10 cellular contexts compared by ENCODE assay signal in genomic region chr6:26336355-26337198, GRCh38. TPM values are rescaled to one million over a fixed set of nuclear protein-coding genes. Genes with fewer than 3 reads are reported as not detected.
DNase-seq lines count a peak whose midpoint lies in the region; ATAC-seq, FAIRE-seq and TF ChIP-seq lines count a peak whose summit lies in the region.
"Had no signal": no experiment of that assay in that cellular context is flagged by ENCODE, and none has a peak within 500 bp of the region (broad histone marks: within the 10 kb centered on the region; RNA-seq: fewer than 3 reads in every experiment).

No MANE protein-coding gene starts in this region.

- H3K4me1 Mint-ChIP-seq in activated naive CD8-positive, alpha-beta T cell treated with anti-CD3 and anti-CD28 coated beads, Interleukin-2, amount 10 ng/mL, durations not matched to agents 7 days and 5 days: peaks cover 40% of the 10 kb centered on the region
- H3K4me1 Mint-ChIP-seq in activated naive CD8-positive, alpha-beta T cell treated with anti-CD3 and anti-CD28 coated beads for 36 hours: peaks cover 23% of the 10 kb centered on the region

- no peak for DNase-seq in activated naive CD8-positive, alpha-beta T cell treated with anti-CD3 and anti-CD28 coated beads, Interleukin-2, amount 10 ng/mL, durations not matched to agents 7 days and 5 days
- DNase-seq in activated naive CD8-positive, alpha-beta T cell treated with anti-CD3 and anti-CD28 coated beads for 36 hours: no peak
- DNase-seq in OCI-M1 (lab: John Stamatoyannopoulos, UW) (peak; percentile 88), choroid plexus epithelial cell (ENCODE audit: low read depth) (peak; percentile 66), urothelium cell line (ENCODE audit: low spot score) (peak; percentile 57)
- DNase-seq: left cardiac atrium, NCI-H1105 treated with DMSO at 0.1 percent for 48 hours had no signal

- no peak for TF ChIP-seq CTCF in choroid plexus epithelial cell (conservative IDR thresholded peaks at IDR 0.05; ENCODE audit: low read depth, low read length)

- FAIRE-seq in urothelium cell line (lab: Jason Lieb, UNC): no peak

- peak; percentile 36 for ATAC-seq in activated naive CD8-positive, alpha-beta T cell treated with anti-CD3 and anti-CD28 coated beads, Interleukin-2, amount 10 ng/mL, durations not matched to agents 7 days and 5 days (ENCODE audit: low read depth)
- no peak for ATAC-seq in GM18505 (IDR thresholded peaks at IDR 0.05; ENCODE audit: unreplicated experiment)
- ATAC-seq in HG03108 (IDR thresholded peaks at IDR 0.05; ENCODE audit: unreplicated experiment): no peak
- no peak for ATAC-seq in GM21717 (IDR thresholded peaks at IDR 0.05; ENCODE audit: unreplicated experiment)

- peaks cover 11% of the 10 kb centered on the region for H3K27me3 Mint-ChIP-seq in activated naive CD8-positive, alpha-beta T cell treated with anti-CD3 and anti-CD28 coated beads, Interleukin-2, amount 10 ng/mL, durations not matched to agents 7 days and 5 days
- H3K27me3 Mint-ChIP-seq in activated naive CD8-positive, alpha-beta T cell treated with anti-CD3 and anti-CD28 coated beads for 36 hours: peaks cover 22% of the 10 kb centered on the region

- peak overlapping the region; percentile 71 for H3K27ac Mint-ChIP-seq in activated naive CD8-positive, alpha-beta T cell treated with anti-CD3 and anti-CD28 coated beads, Interleukin-2, amount 10 ng/mL, durations not matched to agents 7 days and 5 days
- no peak overlapping the region for H3K27ac Mint-ChIP-seq in activated naive CD8-positive, alpha-beta T cell treated with anti-CD3 and anti-CD28 coated beads for 36 hours

- TF ChIP-seq POLR2A in GM18505 (IDR thresholded peaks at IDR 0.05; ENCODE audit: borderline replicate concordance, extremely low read depth, insufficient read depth, insufficient read length): no peak

- H3K36me3 Mint-ChIP-seq in activated naive CD8-positive, alpha-beta T cell treated with anti-CD3 and anti-CD28 coated beads, Interleukin-2, amount 10 ng/mL, durations not matched to agents 7 days and 5 days: peaks cover 1% of the 10 kb centered on the region
- no peaks in the 10 kb centered on the region for H3K36me3 Mint-ChIP-seq in activated naive CD8-positive, alpha-beta T cell treated with anti-CD3 and anti-CD28 coated beads for 36 hours

- H3K4me3 Mint-ChIP-seq in activated naive CD8-positive, alpha-beta T cell treated with anti-CD3 and anti-CD28 coated beads, Interleukin-2, amount 10 ng/mL, durations not matched to agents 7 days and 5 days: peak overlapping the region; percentile 51
- no peak overlapping the region for H3K4me3 Mint-ChIP-seq in activated naive CD8-positive, alpha-beta T cell treated with anti-CD3 and anti-CD28 coated beads for 36 hours

- POLR2A ChIA-PET in activated naive CD8-positive, alpha-beta T cell treated with anti-CD3 and anti-CD28 coated beads, Interleukin-2, amount 10 ng/mL, durations not matched to agents 7 days and 5 days (lab: Charles Lee): interaction anchor here (0.6 kb wide), 1 partner anchor 258 kb away, joined by 4 read pairs; no protein-coding TSS in a partner anchor

- no peak overlapping the region for H3K4me3 ChIP-seq in choroid plexus epithelial cell (ENCODE audit: low read depth, low read length)

- H3K9me3 Mint-ChIP-seq in activated naive CD8-positive, alpha-beta T cell treated with anti-CD3 and anti-CD28 coated beads, Interleukin-2, amount 10 ng/mL, durations not matched to agents 7 days and 5 days: peaks cover 1% of the 10 kb centered on the region
- no peaks in the 10 kb centered on the region for H3K9me3 Mint-ChIP-seq in activated naive CD8-positive, alpha-beta T cell treated with anti-CD3 and anti-CD28 coated beads for 36 hours

RNA-seq across cellular contexts. Expression of gene BTN3A2, which starts 28.4 kb away (rescaled TPM):
- 100 to 1,000 TPM; 102 to 122 TPM for total RNA-seq in activated naive CD8-positive, alpha-beta T cell treated with anti-CD3 and anti-CD28 coated beads, Interleukin-2, amount 10 ng/mL, durations not matched to agents 7 days and 5 days
- total RNA-seq in activated naive CD8-positive, alpha-beta T cell treated with anti-CD3 and anti-CD28 coated beads for 36 hours: 10 to 100 TPM; 25.6 to 27.0 TPM

RNA-seq across cellular contexts. Expression of gene BTN2A2, which starts 46.3 kb away (rescaled TPM):
- 10 to 100 TPM; 20.5 to 27.9 TPM for total RNA-seq in activated naive CD8-positive, alpha-beta T cell treated with anti-CD3 and anti-CD28 coated beads, Interleukin-2, amount 10 ng/mL, durations not matched to agents 7 days and 5 days
- total RNA-seq in activated naive CD8-positive, alpha-beta T cell treated with anti-CD3 and anti-CD28 coated beads for 36 hours: 10 to 100 TPM; 12.8 to 14.9 TPM

Comparison
In these comparisons a context has a peak if more than half of its experiments do, and no peak if none do; other contexts are left out.
1. DNase-seq: peak in OCI-M1 (single experiment), choroid plexus epithelial cell (single experiment) and urothelium cell line (single experiment); none in activated naive CD8-positive, alpha-beta T cell treated with anti-CD3 and anti-CD28 coated beads, Interleukin-2, amount 10 ng/mL, durations not matched to agents 7 days and 5 days (single experiment) and activated naive CD8-positive, alpha-beta T cell treated with anti-CD3 and anti-CD28 coated beads for 36 hours (single experiment).